Comparison of ENCODE assay signal across 19 cellular contexts in genomic region chr17:4314618-4315017, GRCh38. TPM values are rescaled to one million over a fixed set of nuclear protein-coding genes. Genes with fewer than 3 reads are reported as not detected.
DNase-seq lines count a peak whose midpoint lies in the region; ATAC-seq and TF ChIP-seq lines count a peak whose summit lies in the region.
"Had no signal": no experiment of that assay in that cellular context is flagged by ENCODE, and none has a peak within 500 bp of the region (broad histone marks: within the 10 kb centered on the region; RNA-seq: fewer than 3 reads in every experiment).

No MANE protein-coding gene starts in this region.

- no peaks in the 10 kb centered on the region for H3K27me3 ChIP-seq in cardiac muscle cell
- no peaks in the 10 kb centered on the region for H3K27me3 ChIP-seq in Panc1 (ENCODE audit: control insufficient read depth, insufficient read depth, low read length)
- no peaks in the 10 kb centered on the region for H3K27me3 ChIP-seq in endodermal cell (ENCODE audit: control insufficient read depth, insufficient read depth, low read length, poor library complexity, severe bottlenecking)
- no peaks in the 10 kb centered on the region for H3K27me3 ChIP-seq in smooth muscle cell (ENCODE audit: low read depth)
- H3K27me3 ChIP-seq: BLaER1 treated with 17β-estradiol and CSF1 and Interleukin-3, amounts not matched to agents 10 nM and 100 nM; heart right ventricle had no signal

- peaks cover 20% of the 10 kb centered on the region for H3K9me3 Mint-ChIP-seq in endodermal cell
- no peaks in the 10 kb centered on the region for H3K9me3 Mint-ChIP-seq in stimulated activated memory B cell treated with anti-CD40 and anti-IgM and Interleukin-4, amounts not matched to agents 10 μg/mL and 1 μg/mL and 100 μg/mL, for 72 hours
- H3K9me3 Mint-ChIP-seq: activated T-helper 1 cell treated with anti-CD3 and anti-CD28 coated beads, Interleukin-12 subunit alpha, Interleukin-12 subunit beta, Interleukin-2, Interleukin-4 antibody, amounts not matched to agents 30 ng/mL and 10 ng/mL and 1 ng/mL, durations not matched to agents 14 hours and 24 hours and 36 hours had no signal

- 80 to 100% methylated on average over 1 of the region's 1 CpG for WGBS in endodermal cell (ENCODE audit: insufficient coverage in 1 of 2, insufficient read length in 1 of 2), 2 experiments
- 90% methylated on average over 1 of the region's 1 CpG for WGBS in smooth muscle cell (ENCODE audit: low lambda C conversion rate)

- no peak overlapping the region for H2AFZ ChIP-seq in smooth muscle cell (ENCODE audit: low read depth)

- no TSS peak for BruUV-seq in Panc1 (replicated peaks; lab: Mats Ljungman, UMichigan)

- peak overlapping the region; percentile 71 for H3K27ac ChIP-seq in cardiac muscle cell
- H3K27ac ChIP-seq in Panc1 (ENCODE audit: low read length), result peak overlapping the region; percentile 12; the same call in 1 of the 2 replicates
- H3K27ac ChIP-seq in endodermal cell (ENCODE audit: low read depth, low read length), result no peak overlapping the region
- H3K27ac ChIP-seq in smooth muscle cell (ENCODE audit: low read depth), result no peak overlapping the region
- H3K27ac ChIP-seq: BLaER1 treated with 17β-estradiol and CSF1 and Interleukin-3, amounts not matched to agents 10 nM and 100 nM had no signal

- H3K4me3 ChIP-seq in cardiac muscle cell (no peak overlapping the region), Panc1 (ENCODE audit: low read depth in 2 of 2, low read length in 2 of 2) (no peak overlapping the region), endodermal cell (ENCODE audit: low read length) (no peak overlapping the region), smooth muscle cell (no peak overlapping the region)
- H3K4me3 ChIP-seq: BLaER1 treated with 17β-estradiol and CSF1 and Interleukin-3, amounts not matched to agents 10 nM and 100 nM had no signal

- H3K9ac ChIP-seq in endodermal cell (ENCODE audit: extremely low read depth, low read length, poor library complexity, severe bottlenecking) (no peak overlapping the region), smooth muscle cell (ENCODE audit: low read depth) (no peak overlapping the region)

- POLR2A ChIA-PET in Panc1 (lab: Charles Lee), result no interaction called here

- H3F3A ChIP-seq in smooth muscle cell (ENCODE audit: low read depth), result no peaks in the 10 kb centered on the region

- ATAC-seq in Right ventricle myocardium superior (ENCODE audit: poor library complexity), result no peak
- ATAC-seq in Panc1, result no peak
- ATAC-seq in stimulated activated memory B cell treated with anti-CD40 and anti-IgM and Interleukin-4, amounts not matched to agents 10 μg/mL and 1 μg/mL and 100 μg/mL, for 72 hours, result no peak
- no peak for ATAC-seq in GM21576 (IDR thresholded peaks at IDR 0.05; ENCODE audit: unreplicated experiment)
- ATAC-seq: HCT116, heart right ventricle had no signal

- no peaks in the 10 kb centered on the region for H3K9me3 ChIP-seq in cardiac muscle cell (ENCODE audit: low read depth)
- no peaks in the 10 kb centered on the region for H3K9me3 ChIP-seq in Panc1 (ENCODE audit: control insufficient read depth, insufficient read depth, low read depth, low read length)
- peaks cover 34% of the 10 kb centered on the region for H3K9me3 ChIP-seq in endodermal cell (ENCODE audit: control insufficient read depth, low read length)
- H3K9me3 ChIP-seq in smooth muscle cell (replicated peaks; ENCODE audit: low read depth), result no peaks in the 10 kb centered on the region
- H3K9me3 ChIP-seq: BLaER1 treated with 17β-estradiol and CSF1 and Interleukin-3, amounts not matched to agents 10 nM and 100 nM; heart right ventricle had no signal

- in situ Hi-C loops in Panc1 (cut with HindIII; ENCODE audit: low pct_unique_long_range_greater_than_20kb, low sequenced_read_pairs), result no loop called here

- H3K27ac Mint-ChIP-seq in endodermal cell, result peak overlapping the region; percentile 5
- H3K27ac Mint-ChIP-seq in stimulated activated memory B cell treated with anti-CD40 and anti-IgM and Interleukin-4, amounts not matched to agents 10 μg/mL and 1 μg/mL and 100 μg/mL, for 72 hours, result peak overlapping the region; percentile 18
- H3K27ac Mint-ChIP-seq: activated T-helper 1 cell treated with anti-CD3 and anti-CD28 coated beads, Interleukin-12 subunit alpha, Interleukin-12 subunit beta, Interleukin-2, Interleukin-4 antibody, amounts not matched to agents 30 ng/mL and 10 ng/mL and 1 ng/mL, durations not matched to agents 14 hours and 24 hours and 36 hours had no signal

- H3K27me3 Mint-ChIP-seq in endodermal cell (ENCODE audit: insufficient read depth), result no peaks in the 10 kb centered on the region
- H3K27me3 Mint-ChIP-seq in stimulated activated memory B cell treated with anti-CD40 and anti-IgM and Interleukin-4, amounts not matched to agents 10 μg/mL and 1 μg/mL and 100 μg/mL, for 72 hours, result no peaks in the 10 kb centered on the region

- TF ChIP-seq CTCF in cardiac muscle cell (IDR thresholded peaks at IDR 0.05; ENCODE audit: low read depth, low read length) (no peak), Panc1 (IDR thresholded peaks at IDR 0.05) (no peak), endodermal cell (conservative IDR thresholded peaks at IDR 0.05) (no peak), smooth muscle cell (IDR thresholded peaks at IDR 0.05; ENCODE audit: borderline replicate concordance, insufficient read depth, poor library complexity, severe bottlenecking) (no peak)

- CTCF ChIA-PET in Panc1 (lab: Charles Lee), result interaction anchor here (0.6 kb wide), 1 partner anchor 203 kb away, joined by 5 read pairs; no protein-coding TSS in a partner anchor

- peaks cover 21% of the 10 kb centered on the region for H3K4me1 Mint-ChIP-seq in endodermal cell
- H3K4me1 Mint-ChIP-seq in stimulated activated memory B cell treated with anti-CD40 and anti-IgM and Interleukin-4, amounts not matched to agents 10 μg/mL and 1 μg/mL and 100 μg/mL, for 72 hours, result peaks cover 73% of the 10 kb centered on the region

- H3K4me1 ChIP-seq in cardiac muscle cell (ENCODE audit: low read depth), result peaks cover 66% of the 10 kb centered on the region
- peaks cover 43% of the 10 kb centered on the region for H3K4me1 ChIP-seq in Panc1 (ENCODE audit: control insufficient read depth, insufficient read depth, low read length)
- H3K4me1 ChIP-seq in endodermal cell (ENCODE audit: control insufficient read depth, insufficient read depth, low read length), result peaks cover 2% of the 10 kb centered on the region
- peaks cover 8% of the 10 kb centered on the region for H3K4me1 ChIP-seq in smooth muscle cell (ENCODE audit: low read depth)

- no peak overlapping the region for H3K4me2 ChIP-seq in smooth muscle cell

- peaks cover 53% of the 10 kb centered on the region for H3K36me3 Mint-ChIP-seq in endodermal cell (ENCODE audit: low read depth)
- peaks cover 4% of the 10 kb centered on the region for H3K36me3 Mint-ChIP-seq in stimulated activated memory B cell treated with anti-CD40 and anti-IgM and Interleukin-4, amounts not matched to agents 10 μg/mL and 1 μg/mL and 100 μg/mL, for 72 hours

- H3K36me3 ChIP-seq in cardiac muscle cell (no peaks in the 10 kb centered on the region), Panc1 (ENCODE audit: control insufficient read depth, insufficient read depth, low read length) (no peaks in the 10 kb centered on the region), endodermal cell (ENCODE audit: control insufficient read depth, insufficient read depth, low read length) (peaks cover 38% of the 10 kb centered on the region), smooth muscle cell (ENCODE audit: low read depth) (no peaks in the 10 kb centered on the region)
- H3K36me3 ChIP-seq: heart right ventricle had no signal

- H3K4me3 Mint-ChIP-seq in endodermal cell, result no peak overlapping the region
- H3K4me3 Mint-ChIP-seq in stimulated activated memory B cell treated with anti-CD40 and anti-IgM and Interleukin-4, amounts not matched to agents 10 μg/mL and 1 μg/mL and 100 μg/mL, for 72 hours, result no peak overlapping the region
- H3K4me3 Mint-ChIP-seq: activated T-helper 1 cell treated with anti-CD3 and anti-CD28 coated beads, Interleukin-12 subunit alpha, Interleukin-12 subunit beta, Interleukin-2, Interleukin-4 antibody, amounts not matched to agents 30 ng/mL and 10 ng/mL and 1 ng/mL, durations not matched to agents 14 hours and 24 hours and 36 hours had no signal

- H4K20me1 ChIP-seq in smooth muscle cell (ENCODE audit: low read depth), result peaks cover 93% of the 10 kb centered on the region

- intact Hi-C loops in Right ventricle myocardium superior (cut with DNase I), result no loop called here
- intact Hi-C loops in Panc1 (cut with micrococcal nuclease; ENCODE audit: unreplicated experiment), result no loop called here

- peaks cover 93% of the 10 kb centered on the region for H3K79me2 ChIP-seq in smooth muscle cell (ENCODE audit: low read depth)

- no peak for DNase-seq in cardiac muscle cell (ENCODE audit: low read depth in 1 of 2, low spot score in 1 of 2)
- no peak for DNase-seq in Right ventricle myocardium superior
- DNase-seq in Panc1 (ENCODE audit: low read depth, low spot score), result no peak
- DNase-seq in endodermal cell, result no peak
- no peak for DNase-seq in NCI-H2171 (lab: John Stamatoyannopoulos, UW)
- no peak for DNase-seq in smooth muscle cell (lab: John Stamatoyannopoulos, UW; ENCODE audit: unreplicated experiment)
- DNase-seq: effector CD4-positive, alpha-beta T cell; heart right ventricle; NCI-H1105 treated with DMSO at 0.1 percent for 48 hours; NCI-H446 treated with DMSO at 0.1 percent for 48 hours; nucleus accumbens; SHP77; small intestine; stimulated activated CD4-positive, alpha-beta T cell treated with anti-CD3 and anti-CD28 coated beads, Interleukin-2, amount 100 ng/mL, for 24 hours had no signal

RNA-seq across cellular contexts. Expression of gene ANKFY1, which starts 50.8 kb away (rescaled TPM):
- 20.0 and 29.0 TPM in 2 replicates for total RNA-seq in cardiac muscle cell
- polyA plus RNA-seq in cardiac muscle cell, result 19.5 and 26.7 TPM in 2 replicates
- 25.7 TPM for total RNA-seq in Right ventricle myocardium superior
- 38.6 TPM for total RNA-seq in Panc1 (2021; ENCODE audit: unreplicated experiment)
- polyA plus RNA-seq in Panc1 (2012; ENCODE audit: insufficient read length), result 27.3 TPM
- 10 to 100 TPM; 48.0 to 62.4 TPM for total RNA-seq in endodermal cell
- polyA plus RNA-seq in endodermal cell (2013, experiment 1 of 2), result 42.5 TPM
- polyA plus RNA-seq in endodermal cell (2013, experiment 2 of 2), result 40.5 TPM
- total RNA-seq in smooth muscle cell, result 20.4 and 26.3 TPM in 2 replicates
- 11.5 and 14.9 TPM in 2 replicates for polyA plus RNA-seq in smooth muscle cell

RNA-seq across cellular contexts. Expression of gene UBE2G1, which starts 51.9 kb away (rescaled TPM):
- total RNA-seq in cardiac muscle cell, result 99.0 and 120 TPM in 2 replicates
- 107 and 123 TPM in 2 replicates for polyA plus RNA-seq in cardiac muscle cell
- 107 TPM for total RNA-seq in Right ventricle myocardium superior
- 119 TPM for total RNA-seq in Panc1 (2021; ENCODE audit: unreplicated experiment)
- 87.2 TPM for polyA plus RNA-seq in Panc1 (2012; ENCODE audit: insufficient read length)
- total RNA-seq in endodermal cell, result 100 to 1,000 TPM in 1 of 2 donors, 10 to 100 TPM in 1; 85.5 to 104 TPM
- 79.2 TPM for polyA plus RNA-seq in endodermal cell (2013, experiment 1 of 2)
- polyA plus RNA-seq in endodermal cell (2013, experiment 2 of 2), result 71.8 TPM
- 62.3 and 63.7 TPM in 2 replicates for total RNA-seq in smooth muscle cell
- polyA plus RNA-seq in smooth muscle cell, result 39.9 and 52.5 TPM in 2 replicates

Comparison
In these comparisons a context has a peak if more than half of its experiments do, and no peak if none do; other contexts are left out.
1. H3K27ac ChIP-seq: peak in cardiac muscle cell (single experiment) and Panc1 (single experiment); none in endodermal cell (single experiment) and smooth muscle cell (single experiment).